Comparison of ENCODE assay signal across 10 cellular contexts in the genomic region with DNA sequence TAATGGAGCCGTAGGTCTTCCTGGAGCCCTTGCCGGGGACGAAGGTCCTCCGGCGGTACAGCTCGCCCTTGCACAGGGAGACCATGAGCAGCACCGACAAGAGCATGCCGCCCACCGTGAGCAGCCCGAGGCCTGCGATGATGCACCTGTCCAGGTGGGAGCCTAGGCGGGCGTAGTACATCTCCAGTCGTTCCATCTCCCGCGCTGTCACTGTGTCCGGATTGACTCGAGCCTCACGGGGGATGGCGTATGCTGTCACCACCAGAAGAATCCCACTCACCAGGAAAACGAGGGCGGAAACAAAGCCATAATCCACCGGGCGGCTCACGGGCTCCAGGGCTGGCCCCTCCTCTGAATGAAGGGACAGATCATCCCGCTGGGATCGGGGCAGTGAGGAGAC. TPM values are rescaled to one million over a fixed set of nuclear protein-coding genes. Genes with fewer than 3 reads are reported as not detected.
"Had no signal": no experiment of that assay in that cellular context is flagged by ENCODE, and none has a peak within 500 bp of the region (broad histone marks: within the 10 kb centered on the region; RNA-seq: fewer than 3 reads in every experiment).

No MANE protein-coding gene starts in this region.

- H3K27ac ChIP-seq: HL-60, KMS-11 had no signal

- H3K4me2 ChIP-seq: KMS-11 had no signal

- H3K9ac ChIP-seq: KMS-11 had no signal

- ATAC-seq: K562 had no signal

- H3K4me3 ChIP-seq: K562 had no signal

- DNase-seq: IMR-90, KBM-7, KG1 had no signal

- FAIRE-seq: HTR-8/SVneo, K562 had no signal

RNA-seq across cellular contexts. Expression of gene TMEM74B, which starts 3.8 kb away (rescaled TPM):
- total RNA-seq: IMR-90 had no signal

RNA-seq across cellular contexts. Expression of gene C20orf202, which starts 22.3 kb away (rescaled TPM):
- total RNA-seq: HT1080, IMR-90, K562 had no signal
- polyA plus RNA-seq: IgD-negative memory B cell, IMR-90 had no signal

RNA-seq across cellular contexts. Expression of gene RAD21L1, which starts 44.9 kb away (rescaled TPM):
- total RNA-seq: HT-29, IMR-90 had no signal
- polyA plus RNA-seq: IgD-negative memory B cell, IMR-90 had no signal
